Comparison of ENCODE assay signal across 8 cellular contexts in the genomic region with DNA sequence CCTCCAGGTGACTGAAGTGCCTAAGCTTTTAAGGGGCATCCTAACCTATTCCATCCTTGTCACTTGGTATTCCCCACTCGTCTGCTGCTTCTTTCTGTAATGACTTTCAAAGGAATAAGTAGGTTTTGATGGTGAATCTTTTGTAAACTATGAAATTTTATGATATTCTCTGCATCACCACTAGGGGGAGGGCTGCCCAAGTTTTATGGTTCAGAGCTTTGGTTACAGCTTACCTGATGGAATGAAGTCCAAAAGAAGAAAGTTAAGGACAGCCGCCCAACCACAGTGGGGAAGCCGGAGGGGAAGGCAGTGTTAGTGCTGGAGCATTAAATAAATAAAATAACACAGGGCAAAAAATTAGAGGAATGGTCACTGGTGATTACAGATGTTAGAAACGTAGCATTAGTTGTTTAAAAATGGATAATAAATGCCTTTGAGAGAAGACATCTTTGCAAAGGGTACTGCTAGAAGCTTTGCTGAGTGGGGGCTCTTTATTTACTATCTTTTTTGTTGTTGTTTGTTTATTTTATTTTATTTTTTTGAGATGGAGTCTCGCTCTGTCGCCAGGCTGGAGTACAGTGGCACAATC.
DNase-seq lines count a peak whose midpoint lies in the region; ATAC-seq, FAIRE-seq and TF ChIP-seq lines count a peak whose summit lies in the region.

No MANE protein-coding gene starts in this region.

- no peak overlapping the region for H4K91ac ChIP-seq in neuronal stem cell (ENCODE audit: low read depth, low read length, poor library complexity)

- H3K4me3 ChIP-seq in heart right ventricle (no peak overlapping the region), HL-60 (replicated peaks; ENCODE audit: insufficient read depth, low read length) (no peak overlapping the region), neuronal stem cell (ENCODE audit: low read length in 2 of 2) (no peak overlapping the region)

- H4K8ac ChIP-seq in neuronal stem cell (ENCODE audit: low read depth, low read length): no peak overlapping the region

- peaks cover 0 to 13% (median 0%) of the 10 kb centered on the region in 7 donors for H3K27me3 ChIP-seq in heart right ventricle
- H3K27me3 ChIP-seq in HL-60 (ENCODE audit: insufficient read depth, poor library complexity, severe bottlenecking): peaks cover 2% of the 10 kb centered on the region
- no peaks in the 10 kb centered on the region for H3K27me3 ChIP-seq in neuronal stem cell (ENCODE audit: control insufficient read depth in 3 of 3, insufficient read depth in 3 of 3, low read depth in 1 of 3, low read length in 3 of 3)

- H3K79me1 ChIP-seq in neuronal stem cell (ENCODE audit: low read depth, low read length): no peaks in the 10 kb centered on the region

- no peak overlapping the region for H2BK12ac ChIP-seq in neuronal stem cell (ENCODE audit: low read length)

- intact Hi-C loops in heart right ventricle (cut with DNase I): no loop called here
- intact Hi-C loops in left cardiac atrium (cut with DNase I): loop anchor here (5.0 kb wide), 1 partner anchor 185 kb away; no protein-coding TSS in a partner anchor

- H3K4me1 ChIP-seq in heart right ventricle: no peaks in the 10 kb centered on the region
- H3K4me1 ChIP-seq in neuronal stem cell (ENCODE audit: control insufficient read depth in 2 of 2, insufficient read depth in 1 of 2, low read depth in 1 of 2, low read length in 2 of 2): no peaks in the 10 kb centered on the region

- no peak overlapping the region for H2BK15ac ChIP-seq in neuronal stem cell (ENCODE audit: low read length)

- H3K14ac ChIP-seq in neuronal stem cell (ENCODE audit: low read length): no peak overlapping the region

- no peak overlapping the region for H2BK5ac ChIP-seq in neuronal stem cell (ENCODE audit: low read length)

- H3K18ac ChIP-seq in neuronal stem cell (ENCODE audit: low read length): no peak overlapping the region

- H3K23ac ChIP-seq in neuronal stem cell (ENCODE audit: low read depth, low read length, poor library complexity): no peak overlapping the region

- peak; percentile 26 for FAIRE-seq in endometrium (lab: Jason Lieb, UNC)

- H3K36me3 ChIP-seq in heart right ventricle: no peaks in the 10 kb centered on the region
- no peaks in the 10 kb centered on the region for H3K36me3 ChIP-seq in neuronal stem cell (replicated peaks in 1 of 2; ENCODE audit: control insufficient read depth in 2 of 2, insufficient read depth in 2 of 2, low read length in 2 of 2)

- no peak overlapping the region for H3K4ac ChIP-seq in neuronal stem cell (ENCODE audit: low read length)

- H3K4me2 ChIP-seq in neuronal stem cell (ENCODE audit: insufficient read depth, low read length, poor library complexity, severe bottlenecking): no peak overlapping the region

- no peak overlapping the region for H2AK5ac ChIP-seq in neuronal stem cell (ENCODE audit: low read depth, low read length)

- TF ChIP-seq CTCF in heart right ventricle (IDR thresholded peaks at IDR 0.05): peak; percentile 46 to 73 (median 65)
- peak; percentile 20 for TF ChIP-seq CTCF in HL-60 (IDR thresholded peaks at IDR 0.05; ENCODE audit: insufficient read depth, low read length)

- ATAC-seq in heart right ventricle (no peak), left cardiac atrium (no peak)

- H2AFZ ChIP-seq in neuronal stem cell (ENCODE audit: low read length): no peak overlapping the region

- no peak overlapping the region for H3K27ac ChIP-seq in heart right ventricle
- H3K27ac ChIP-seq in HL-60 (replicated peaks): no peak overlapping the region
- H3K27ac ChIP-seq in neuronal stem cell (replicated peaks; ENCODE audit: low read length): no peak overlapping the region

- H3K9me3 ChIP-seq in heart right ventricle: no peaks in the 10 kb centered on the region
- H3K9me3 ChIP-seq in neuronal stem cell (replicated peaks in 1 of 2; ENCODE audit: control insufficient read depth in 2 of 2, insufficient read depth in 1 of 2, low read depth in 1 of 2, low read length in 2 of 2): no peaks in the 10 kb centered on the region

- DNase-seq in heart right ventricle (no peak), left cardiac atrium (no peak), HL-60 (ENCODE audit: low read depth in 1 of 2, low spot score in 1 of 2) (peak in 1 of 2 experiments; percentile 12), RPMI8226 (peak; percentile 9), neuronal stem cell (ENCODE audit: low spot score) (peak; percentile 35), NCI-H2029 (lab: John Stamatoyannopoulos, UW) (no peak)
- DNase-seq in effector CD8-positive, alpha-beta T cell (lab: John Stamatoyannopoulos, UW): no peak

- 53 to 54% methylated on average over 6 of the region's 6 CpGs for WGBS in heart right ventricle, 2 donors
- no CpG with 5 or more reads among the region's 6 CpGs for WGBS in neuronal stem cell (ENCODE audit: extremely low coverage in 2 of 2, insufficient read length in 2 of 2, insufficient replicate concordance in 1 of 2), 2 donors

- no peak overlapping the region for H3K9ac ChIP-seq in neuronal stem cell (ENCODE audit: low read depth, low read length, poor library complexity)

- no peak overlapping the region for H2BK120ac ChIP-seq in neuronal stem cell (ENCODE audit: low read depth, low read length)

Comparison
In these comparisons a context has a peak if more than half of its experiments do, and no peak if none do; other contexts are left out.
1. intact Hi-C loops: an anchor here in left cardiac atrium (5.0 kb wide); none called in heart right ventricle.
2. DNase-seq: peak in RPMI8226 (single experiment) and neuronal stem cell (single experiment); none in heart right ventricle (0 of 2), left cardiac atrium (single experiment), effector CD8-positive, alpha-beta T cell (single experiment) and NCI-H2029 (single experiment).